ENCODE assay signal across 8 cellular contexts in genomic region chr5:217860-218456, GRCh38. TPM values are rescaled to one million over a fixed set of nuclear protein-coding genes. Genes with fewer than 3 reads are reported as not detected.
DNase-seq lines count a peak whose midpoint lies in the region; ATAC-seq and TF ChIP-seq lines count a peak whose summit lies in the region.

A gene with protein sequence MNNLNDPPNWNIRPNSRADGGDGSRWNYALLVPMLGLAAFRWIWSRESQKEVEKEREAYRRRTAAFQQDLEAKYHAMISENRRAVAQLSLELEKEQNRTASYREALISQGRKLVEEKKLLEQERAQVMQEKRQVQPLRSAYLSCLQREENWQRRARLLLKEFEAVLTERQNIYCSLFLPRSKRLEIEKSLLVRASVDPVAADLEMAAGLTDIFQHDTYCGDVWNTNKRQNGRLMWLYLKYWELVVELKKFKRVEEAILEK (minus strand): TSS chr5:218153. CDS start chr5:216849, 1,304 bp downstream.
TSS of gene SDHA (plus strand) at chr5:218320. CDS start at chr5:218356, 36 bp downstream.

- peaks cover 15% of the 10 kb centered on the region for H3K36me3 Mint-ChIP-seq in WTC11

- H3K27ac Mint-ChIP-seq in WTC11, result peak within 1 kb of the TSS; percentile 94

- POLR2A ChIA-PET in WTC11 (lab: Charles Lee), result interaction anchor here (0.6 to 1.9 kb wide), 5 partner anchors 29 to 182 kb away, joined by 3 to 6 read pairs (median 3); partner anchors contain the start of gene PDCD6

- H3K4me3 Mint-ChIP-seq in WTC11, result peak within 1 kb of the TSS; percentile 93

- H3K4me1 Mint-ChIP-seq in WTC11, result peaks cover 36% of the 10 kb centered on the region

- peak; percentile 80 for ATAC-seq in GM19023 (IDR thresholded peaks at IDR 0.05; ENCODE audit: unreplicated experiment)
- ATAC-seq in HG03175 (IDR thresholded peaks at IDR 0.05; ENCODE audit: unreplicated experiment), result peak; percentile 79
- ATAC-seq in WTC11, result peak; percentile 86

- H3K4me3 ChIP-seq in AG10803 (ENCODE audit: low read length), result peak within 1 kb of the TSS; percentile 85
- peak within 1 kb of the TSS; percentile 93 to 97 for H3K4me3 ChIP-seq in cardiac fibroblast (replicated peaks in 1 of 2; ENCODE audit: low read depth in 2 of 2, low read length in 2 of 2)

- CTCF ChIA-PET in WTC11 (lab: Charles Lee), result interaction anchor here (0.7 to 3.1 kb wide), 13 partner anchors 8 to 229 kb away, joined by 3 to 47 read pairs (median 4); partner anchors contain the start of genes AHRR and PDCD6

- peak; percentile 82 for DNase-seq in AG10803 (ENCODE audit: low read depth)
- peak; percentile 98 for DNase-seq in NCI-H2227 treated with DMSO at 0.1 percent for 48 hours (lab: John Stamatoyannopoulos, UW)
- DNase-seq in WTC11 (ENCODE audit: low spot score), result peak; percentile 97
- peak; percentile 88 to 94 for DNase-seq in cardiac fibroblast (ENCODE audit: low read depth in 2 of 2)
- DNase-seq in inferior parietal cortex (ENCODE audit: extremely low spot score), result peak; percentile 94
- DNase-seq in smooth muscle cell of the brain vasculature (ENCODE audit: low read depth, low spot score), result peak; percentile 77

- H3K27me3 Mint-ChIP-seq in WTC11 (ENCODE audit: low read depth), result no peaks in the 10 kb centered on the region

- H3K9me3 Mint-ChIP-seq in WTC11, result no peaks in the 10 kb centered on the region

- TF ChIP-seq CTCF in AG10803 (conservative IDR thresholded peaks at IDR 0.05; ENCODE audit: low read length) (peak; percentile 35), WTC11 (IDR thresholded peaks at IDR 0.05) (no peak), cardiac fibroblast (IDR thresholded peaks at IDR 0.05; ENCODE audit: low read depth, low read length) (peak; percentile 41)

TF ChIP-seq in WTC11, 78 proteins besides CTCF, POLR2A, EP300 and RAD21 (continues in another document):
- TF ChIP-seq RORB (CRISPR knock-in tag; IDR thresholded peaks at IDR 0.05) (no peak), CREM (CRISPR knock-in tag; IDR thresholded peaks at IDR 0.05) (no peak), ZNF396 (CRISPR knock-in tag; IDR thresholded peaks at IDR 0.05; ENCODE audit: borderline replicate concordance) (no peak), ERG (CRISPR knock-in tag; IDR thresholded peaks at IDR 0.05) (no peak), ZBTB21 (CRISPR knock-in tag; IDR thresholded peaks at IDR 0.05; ENCODE audit: borderline replicate concordance) (no peak), PRRX2 (CRISPR knock-in tag; IDR thresholded peaks at IDR 0.05) (no peak), ELF4 (CRISPR knock-in tag; IDR thresholded peaks at IDR 0.05; ENCODE audit: low read depth) (no peak), MAX (CRISPR knock-in tag; IDR thresholded peaks at IDR 0.05) (peak; percentile 42; the same call in 1 of the 2 replicates), JUN (CRISPR knock-in tag; IDR thresholded peaks at IDR 0.05) (no peak), KAT7 (CRISPR knock-in tag; IDR thresholded peaks at IDR 0.05; ENCODE audit: borderline replicate concordance) (no peak), E2F4 (CRISPR knock-in tag; IDR thresholded peaks at IDR 0.05; ENCODE audit: borderline replicate concordance, low read depth) (peak; percentile 70; the same call in 1 of the 2 replicates), SMAD4 (CRISPR knock-in tag; IDR thresholded peaks at IDR 0.05) (no peak), MLX (CRISPR knock-in tag; IDR thresholded peaks at IDR 0.05) (no peak), OVOL2 (CRISPR knock-in tag; IDR thresholded peaks at IDR 0.05; ENCODE audit: borderline replicate concordance) (no peak), TP53 (CRISPR knock-in tag; IDR thresholded peaks at IDR 0.05) (no peak), MXD4 (CRISPR knock-in tag; IDR thresholded peaks at IDR 0.05; ENCODE audit: borderline replicate concordance) (no peak), TCF7 (CRISPR knock-in tag; IDR thresholded peaks at IDR 0.05; ENCODE audit: low read depth) (no peak), GTF2I (CRISPR knock-in tag; conservative IDR thresholded peaks at IDR 0.05) (no peak), FOXP1 (CRISPR knock-in tag; IDR thresholded peaks at IDR 0.05; ENCODE audit: borderline replicate concordance) (peak; percentile 66), ZNF121 (CRISPR knock-in tag; IDR thresholded peaks at IDR 0.05) (no peak), ZNF416 (CRISPR knock-in tag; IDR thresholded peaks at IDR 0.05) (no peak), ZNF423 (CRISPR knock-in tag; IDR thresholded peaks at IDR 0.05) (no peak), HMGA2 (CRISPR knock-in tag; IDR thresholded peaks at IDR 0.05) (no peak), NFYB (CRISPR knock-in tag; conservative IDR thresholded peaks at IDR 0.05; ENCODE audit: low read depth) (peak; percentile 6; the same call in 1 of the 2 replicates), SMAD3 (CRISPR knock-in tag; IDR thresholded peaks at IDR 0.05; ENCODE audit: borderline replicate concordance) (no peak)
- TF ChIP-seq, protein P1, sequence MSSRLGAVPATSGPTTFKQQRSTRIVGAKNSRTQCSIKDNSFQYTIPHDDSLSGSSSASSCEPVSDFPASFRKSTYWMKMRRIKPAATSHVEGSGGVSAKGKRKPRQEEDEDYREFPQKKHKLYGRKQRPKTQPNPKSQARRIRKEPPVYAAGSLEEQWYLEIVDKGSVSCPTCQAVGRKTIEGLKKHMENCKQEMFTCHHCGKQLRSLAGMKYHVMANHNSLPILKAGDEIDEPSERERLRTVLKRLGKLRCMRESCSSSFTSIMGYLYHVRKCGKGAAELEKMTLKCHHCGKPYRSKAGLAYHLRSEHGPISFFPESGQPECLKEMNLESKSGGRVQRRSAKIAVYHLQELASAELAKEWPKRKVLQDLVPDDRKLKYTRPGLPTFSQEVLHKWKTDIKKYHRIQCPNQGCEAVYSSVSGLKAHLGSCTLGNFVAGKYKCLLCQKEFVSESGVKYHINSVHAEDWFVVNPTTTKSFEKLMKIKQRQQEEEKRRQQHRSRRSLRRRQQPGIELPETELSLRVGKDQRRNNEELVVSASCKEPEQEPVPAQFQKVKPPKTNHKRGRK (CRISPR knock-in tag; IDR thresholded peaks at IDR 0.05; ENCODE audit: borderline replicate concordance), result no peak
- TF ChIP-seq, protein P2, sequence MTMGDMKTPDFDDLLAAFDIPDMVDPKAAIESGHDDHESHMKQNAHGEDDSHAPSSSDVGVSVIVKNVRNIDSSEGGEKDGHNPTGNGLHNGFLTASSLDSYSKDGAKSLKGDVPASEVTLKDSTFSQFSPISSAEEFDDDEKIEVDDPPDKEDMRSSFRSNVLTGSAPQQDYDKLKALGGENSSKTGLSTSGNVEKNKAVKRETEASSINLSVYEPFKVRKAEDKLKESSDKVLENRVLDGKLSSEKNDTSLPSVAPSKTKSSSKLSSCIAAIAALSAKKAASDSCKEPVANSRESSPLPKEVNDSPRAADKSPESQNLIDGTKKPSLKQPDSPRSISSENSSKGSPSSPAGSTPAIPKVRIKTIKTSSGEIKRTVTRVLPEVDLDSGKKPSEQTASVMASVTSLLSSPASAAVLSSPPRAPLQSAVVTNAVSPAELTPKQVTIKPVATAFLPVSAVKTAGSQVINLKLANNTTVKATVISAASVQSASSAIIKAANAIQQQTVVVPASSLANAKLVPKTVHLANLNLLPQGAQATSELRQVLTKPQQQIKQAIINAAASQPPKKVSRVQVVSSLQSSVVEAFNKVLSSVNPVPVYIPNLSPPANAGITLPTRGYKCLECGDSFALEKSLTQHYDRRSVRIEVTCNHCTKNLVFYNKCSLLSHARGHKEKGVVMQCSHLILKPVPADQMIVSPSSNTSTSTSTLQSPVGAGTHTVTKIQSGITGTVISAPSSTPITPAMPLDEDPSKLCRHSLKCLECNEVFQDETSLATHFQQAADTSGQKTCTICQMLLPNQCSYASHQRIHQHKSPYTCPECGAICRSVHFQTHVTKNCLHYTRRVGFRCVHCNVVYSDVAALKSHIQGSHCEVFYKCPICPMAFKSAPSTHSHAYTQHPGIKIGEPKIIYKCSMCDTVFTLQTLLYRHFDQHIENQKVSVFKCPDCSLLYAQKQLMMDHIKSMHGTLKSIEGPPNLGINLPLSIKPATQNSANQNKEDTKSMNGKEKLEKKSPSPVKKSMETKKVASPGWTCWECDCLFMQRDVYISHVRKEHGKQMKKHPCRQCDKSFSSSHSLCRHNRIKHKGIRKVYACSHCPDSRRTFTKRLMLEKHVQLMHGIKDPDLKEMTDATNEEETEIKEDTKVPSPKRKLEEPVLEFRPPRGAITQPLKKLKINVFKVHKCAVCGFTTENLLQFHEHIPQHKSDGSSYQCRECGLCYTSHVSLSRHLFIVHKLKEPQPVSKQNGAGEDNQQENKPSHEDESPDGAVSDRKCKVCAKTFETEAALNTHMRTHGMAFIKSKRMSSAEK (CRISPR knock-in tag; IDR thresholded peaks at IDR 0.05; ENCODE audit: borderline replicate concordance), result no peak

RNA-seq across cellular contexts. Expression of the first gene that starts in this region (rescaled TPM):
- total RNA-seq in WTC11 (2021), result 5.3 to 8.4 TPM (median 6.3 TPM) in 3 replicates

RNA-seq across cellular contexts. Expression of gene SDHA, which starts in this region (rescaled TPM):
- 135 to 145 TPM (median 137 TPM) in 3 replicates for total RNA-seq in WTC11 (2021)

Comparison
In these comparisons a context has a peak if more than half of its experiments do, and no peak if none do; other contexts are left out.
1. Peak in every context shown above with its lines: DNase-seq, ATAC-seq and H3K4me3 ChIP-seq.